27 cellular contexts compared by ENCODE assay signal in the genomic region with DNA sequence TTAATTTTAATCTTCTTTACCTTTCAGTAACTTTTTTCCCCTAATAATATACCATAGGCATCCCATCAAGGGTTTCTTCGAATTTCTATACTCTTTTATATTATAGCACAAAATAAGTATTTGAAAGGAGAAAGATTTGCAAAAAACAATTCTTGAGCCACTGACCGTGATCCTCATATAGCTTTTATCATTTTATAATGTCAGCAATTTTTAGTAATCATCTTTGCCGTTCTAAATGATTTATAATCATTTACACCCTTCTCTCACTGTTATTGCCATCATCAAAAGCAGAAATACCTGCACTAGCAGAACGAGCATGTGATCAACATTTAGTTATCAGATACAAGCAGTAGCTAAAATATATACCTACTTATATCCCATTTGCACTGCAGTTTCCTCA.
"Had no signal": no experiment of that assay in that cellular context is flagged by ENCODE, and none has a peak within 500 bp of the region (broad histone marks: within the 10 kb centered on the region; RNA-seq: fewer than 3 reads in every experiment).

No MANE protein-coding gene starts in this region.

- ATAC-seq: stimulated activated effector memory CD8-positive, alpha-beta T cell treated with anti-CD3 and anti-CD28 coated beads, Interleukin-12 subunit alpha, Interleukin-12 subunit beta, amount 100 ng/mL, for 72 hours; stimulated activated memory B cell treated with anti-CD40 and anti-IgM and Interleukin-4, amounts not matched to agents 10 μg/mL and 1 μg/mL and 100 μg/mL, for 72 hours; stimulated activated naive B cell treated with anti-CD40 and anti-IgM and Interleukin-4, amounts not matched to agents 10 μg/mL and 1 μg/mL and 100 μg/mL, for 72 hours; stimulated activated naive CD8-positive, alpha-beta T cell treated with anti-CD3 and anti-CD28 coated beads, Interleukin-15, amount 100 ng/mL, for 72 hours; stimulated activated naive CD8-positive, alpha-beta T cell treated with anti-CD3 and anti-CD28 coated beads, Interleukin-15, Interleukin-2, amounts not matched to agents 100 U/mL and 50 U/mL, for 24 hours; upper lobe of right lung had no signal

- H3K36me3 ChIP-seq: stomach, suprapubic skin, thoracic aorta, thyroid gland, tibial artery, tibial nerve, transverse colon, upper lobe of left lung, upper lobe of right lung, uterus, vagina had no signal

- DNase-seq: stimulated activated CD4-positive, alpha-beta T cell treated with anti-CD3 and anti-CD28 coated beads, Interleukin-2, amount 100 ng/mL, for 48 hours; stimulated activated CD4-positive, alpha-beta T cell treated with anti-CD3 and anti-CD28 coated beads, Interleukin-4, amount 100 ng/mL, for 1 hour; stimulated activated CD4-positive, alpha-beta T cell treated with anti-CD3 and anti-CD28 coated beads, Interleukin-4, amount 100 ng/mL, for 24 hours; stimulated activated CD4-positive, alpha-beta T cell treated with anti-CD3 and anti-CD28 coated beads, Interleukin-4, amount 100 ng/mL, for 4 hours; stimulated activated CD8-positive, alpha-beta memory T cell treated with anti-CD3 and anti-CD28 coated beads, Interleukin-4, amount 100 ng/mL, for 48 hours; stimulated activated naive B cell treated with anti-CD40 and anti-IgM and Interleukin-4, amounts not matched to agents 10 μg/mL and 1 μg/mL and 100 μg/mL, for 72 hours; stimulated activated naive CD4-positive, alpha-beta T cell; stimulated activated naive CD4-positive, alpha-beta T cell treated with Interleukin-2 at 50 U/mL for 16 hours; stimulated activated naive CD8-positive, alpha-beta T cell treated with anti-CD3 and anti-CD28 coated beads, Interleukin-15, amount 100 ng/mL, for 72 hours; stimulated activated naive CD8-positive, alpha-beta T cell treated with anti-CD3 and anti-CD28 coated beads, Interleukin-15, Interleukin-2, amounts not matched to agents 100 U/mL and 50 U/mL, for 24 hours; stomach; substantia nigra; testis; thyroid gland; tibial artery; transverse colon; trophoblast cell; upper lobe of left lung; upper lobe of right lung; uterus had no signal

- H3K4me3 ChIP-seq: stomach, suprapubic skin, testis, thoracic aorta, thyroid gland, tibial artery, tibial nerve, transverse colon, upper lobe of left lung, upper lobe of right lung, uterus, vagina had no signal

- H3K4me1 ChIP-seq: stomach, suprapubic skin, testis, thyroid gland, tibial artery, tibial nerve, transverse colon, upper lobe of left lung, upper lobe of right lung, uterus, vagina had no signal

- FAIRE-seq: urothelium cell line had no signal

- H3K27me3 ChIP-seq: stomach, suprapubic skin, testis, thyroid gland, tibial artery, tibial nerve, transverse colon, upper lobe of left lung, upper lobe of right lung, uterus, vagina had no signal

- H3K27ac ChIP-seq: stomach, suprapubic skin, testis, thoracic aorta, thyroid gland, tibial artery, tibial nerve, transverse colon, upper lobe of left lung, upper lobe of right lung, uterus, vagina had no signal

- H3K9me3 ChIP-seq: stomach, suprapubic skin, testis, thoracic aorta, thyroid gland, tibial artery, tibial nerve, transverse colon, upper lobe of left lung, upper lobe of right lung, uterus, vagina had no signal
